1 cellular context compared by ENCODE assay signal in the genomic region with DNA sequence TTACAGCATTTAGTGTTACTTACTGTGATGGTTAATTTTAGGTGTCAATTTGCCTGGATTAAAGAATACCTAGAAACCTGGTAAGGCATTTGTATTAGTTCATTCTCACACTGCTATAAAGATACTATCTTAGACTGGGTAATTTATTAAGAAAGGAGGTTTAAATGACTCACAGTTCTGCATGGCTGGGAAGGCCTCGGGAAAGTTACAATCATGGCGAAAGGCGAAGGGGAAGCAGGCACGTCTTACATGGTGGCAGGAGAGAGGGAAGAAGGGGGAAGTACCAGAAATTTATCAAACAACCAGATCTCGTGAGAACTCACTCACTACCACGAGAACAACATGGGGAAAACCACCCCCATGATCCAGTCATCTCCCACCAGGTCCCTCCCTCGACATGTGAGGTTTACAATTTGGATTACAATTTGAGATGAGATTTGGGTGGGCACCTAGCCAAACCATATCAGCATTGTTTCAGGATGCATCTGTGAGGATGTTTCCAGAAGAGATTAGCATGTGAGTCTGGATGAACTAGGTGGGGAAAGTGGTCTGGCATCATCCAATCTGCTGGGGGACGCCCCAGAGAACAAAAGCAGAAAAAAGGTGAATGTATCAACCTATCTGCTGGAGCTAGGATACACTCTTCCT.
TF ChIP-seq lines count a peak whose summit lies in the region.

No MANE protein-coding gene starts in this region.

TF ChIP-seq in GM12878, 131 proteins besides CTCF, POLR2A, EP300 and RAD21 (continued from another document):
- TF ChIP-seq, protein P1, sequence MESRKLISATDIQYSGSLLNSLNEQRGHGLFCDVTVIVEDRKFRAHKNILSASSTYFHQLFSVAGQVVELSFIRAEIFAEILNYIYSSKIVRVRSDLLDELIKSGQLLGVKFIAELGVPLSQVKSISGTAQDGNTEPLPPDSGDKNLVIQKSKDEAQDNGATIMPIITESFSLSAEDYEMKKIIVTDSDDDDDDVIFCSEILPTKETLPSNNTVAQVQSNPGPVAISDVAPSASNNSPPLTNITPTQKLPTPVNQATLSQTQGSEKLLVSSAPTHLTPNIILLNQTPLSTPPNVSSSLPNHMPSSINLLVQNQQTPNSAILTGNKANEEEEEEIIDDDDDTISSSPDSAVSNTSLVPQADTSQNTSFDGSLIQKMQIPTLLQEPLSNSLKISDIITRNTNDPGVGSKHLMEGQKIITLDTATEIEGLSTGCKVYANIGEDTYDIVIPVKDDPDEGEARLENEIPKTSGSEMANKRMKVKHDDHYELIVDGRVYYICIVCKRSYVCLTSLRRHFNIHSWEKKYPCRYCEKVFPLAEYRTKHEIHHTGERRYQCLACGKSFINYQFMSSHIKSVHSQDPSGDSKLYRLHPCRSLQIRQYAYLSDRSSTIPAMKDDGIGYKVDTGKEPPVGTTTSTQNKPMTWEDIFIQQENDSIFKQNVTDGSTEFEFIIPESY (IDR thresholded peaks at IDR 0.05) = peak; percentile 45; the same call in 1 of the 2 replicates
